Comparison of ENCODE assay signal across 1 cellular context in genomic region chr20:43839793-43840199, GRCh38.
TF ChIP-seq lines count a peak whose summit lies in the region.

No MANE protein-coding gene starts in this region.

TF ChIP-seq in GM12878, 131 proteins besides CTCF, POLR2A, EP300 and RAD21 (continued from another document):
- no peak for TF ChIP-seq USF2 (IDR thresholded peaks at IDR 0.05; ENCODE audit: borderline replicate concordance, low read depth, low read length)
- 0 out of 2 replicates have a peak, but pooled peaks have one; percentile 16 for TF ChIP-seq ZNF687 (IDR thresholded peaks at IDR 0.05)
- TF ChIP-seq MLLT1 (IDR thresholded peaks at IDR 0.05), result no peak
- peak; percentile 54; the same call in 1 of the 2 replicates for TF ChIP-seq CBFB (IDR thresholded peaks at IDR 0.05; ENCODE audit: low read depth)
- TF ChIP-seq DPF2 (IDR thresholded peaks at IDR 0.05), result peak; percentile 68
- TF ChIP-seq E2F4 (IDR thresholded peaks at IDR 0.05; ENCODE audit: low read depth, low read length), result no peak
- TF ChIP-seq RBBP5 (conservative IDR thresholded peaks at IDR 0.05), result no peak
- peak; percentile 54; the same call in 1 of the 2 replicates for TF ChIP-seq PAX5 (IDR thresholded peaks at IDR 0.05; ENCODE audit: borderline replicate concordance, low read depth, low read length)
- TF ChIP-seq E2F8 (IDR thresholded peaks at IDR 0.05; ENCODE audit: low read depth, partially characterized antibody), result no peak
- peak; percentile 87; the same call in 1 of the 2 replicates for TF ChIP-seq ZNF217 (IDR thresholded peaks at IDR 0.05)
- peak; percentile 29; the same call in 1 of the 2 replicates for TF ChIP-seq ATF7 (IDR thresholded peaks at IDR 0.05; ENCODE audit: low read depth)
- 0 out of 2 replicates have a peak, but pooled peaks have one; percentile 33 for TF ChIP-seq ESRRA (IDR thresholded peaks at IDR 0.05; ENCODE audit: low read length)
- no peak for TF ChIP-seq RFX5 (IDR thresholded peaks at IDR 0.05; ENCODE audit: low read depth, low read length)
- TF ChIP-seq HDGF (IDR thresholded peaks at IDR 0.05), result no peak
- TF ChIP-seq SMC3 (IDR thresholded peaks at IDR 0.05; ENCODE audit: borderline replicate concordance, low read length), result peak; percentile 18; the same call in 1 of the 2 replicates
- TF ChIP-seq IKZF1 (conservative IDR thresholded peaks at IDR 0.05), result peak; percentile 47; the same call in 1 of the 2 replicates
- peak; percentile 91 for TF ChIP-seq NFXL1 (IDR thresholded peaks at IDR 0.05; ENCODE audit: borderline replicate concordance)
- TF ChIP-seq ETV6 (conservative IDR thresholded peaks at IDR 0.05 in 1 of 2, IDR thresholded peaks at IDR 0.05 in 1 of 2; ENCODE audit: borderline replicate concordance in 1 of 2, low read depth in 1 of 2), result peak in 1 of 2 experiments; percentile 70; a peak in 2 of 4 replicates
- TF ChIP-seq ELK1 (IDR thresholded peaks at IDR 0.05; ENCODE audit: low read depth, low read length), result no peak
- 0 out of 2 replicates have a peak, but pooled peaks have one; percentile 46 for TF ChIP-seq MTA2 (IDR thresholded peaks at IDR 0.05; ENCODE audit: low read depth)
- TF ChIP-seq RELB (IDR thresholded peaks at IDR 0.05; ENCODE audit: low read depth), result no peak
- TF ChIP-seq SIX5 (IDR thresholded peaks at IDR 0.05; ENCODE audit: low read depth, low read length, severe bottlenecking), result no peak
- TF ChIP-seq IKZF2 (IDR thresholded peaks at IDR 0.05), result peak; percentile 46 to 71
- no peak for TF ChIP-seq RELA (IDR thresholded peaks at IDR 0.05; ENCODE audit: borderline replicate concordance, partially characterized antibody)
- TF ChIP-seq JUNB (IDR thresholded peaks at IDR 0.05), result peak; percentile 91
- TF ChIP-seq IRF4 (IDR thresholded peaks at IDR 0.05; ENCODE audit: low read depth, low read length), result peak; percentile 84
- TF ChIP-seq KLF5 (IDR thresholded peaks at IDR 0.05; ENCODE audit: partially characterized antibody), result peak; percentile 60
- TF ChIP-seq GABPA (IDR thresholded peaks at IDR 0.05; ENCODE audit: low read depth), result 0 out of 2 replicates have a peak, but pooled peaks have one; percentile 12
- TF ChIP-seq BCL11A (IDR thresholded peaks at IDR 0.05; ENCODE audit: low read depth, low read length), result peak; percentile 70; the same call in 1 of the 2 replicates
- TF ChIP-seq RUNX3 (IDR thresholded peaks at IDR 0.05; ENCODE audit: low read length), result peak; percentile 83
- TF ChIP-seq GATAD2B (conservative IDR thresholded peaks at IDR 0.05; ENCODE audit: low read depth), result 0 out of 2 replicates have a peak, but pooled peaks have one; percentile 27
- TF ChIP-seq NR2F1 (conservative IDR thresholded peaks at IDR 0.05), result 0 out of 2 replicates have a peak, but pooled peaks have one; percentile 16
TF ChIP-seq in GM12878: peak in this region for 27.
